In the genomic region with DNA sequence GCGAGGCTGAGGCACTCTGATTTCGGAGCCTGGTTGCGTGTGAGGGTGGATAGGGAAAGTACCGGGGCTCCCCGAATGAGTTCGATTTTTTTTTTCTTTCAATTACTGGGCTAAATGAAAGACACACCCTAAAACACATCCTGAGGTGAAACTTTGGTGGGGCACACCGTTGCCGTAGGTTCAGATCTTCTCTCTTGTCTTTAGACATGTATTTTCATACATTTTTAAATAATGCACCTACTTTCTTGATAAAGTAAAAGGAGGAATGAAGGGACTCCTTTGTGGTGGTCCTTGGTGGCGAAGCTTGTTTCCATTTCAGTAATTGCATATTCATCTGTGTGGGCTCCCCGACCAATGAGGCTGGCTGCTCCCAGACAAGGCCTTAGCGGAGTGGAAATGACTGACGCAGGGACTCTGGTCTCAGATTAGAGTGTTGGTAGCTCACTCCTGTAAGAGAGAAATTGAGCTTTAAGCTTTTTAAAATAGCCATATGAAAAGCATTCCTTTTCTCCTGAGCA, we compare ENCODE assay signal across 8 cellular contexts. TPM values are rescaled to one million over a fixed set of nuclear protein-coding genes. Genes with fewer than 3 reads are reported as not detected.
DNase-seq lines count a peak whose midpoint lies in the region; ATAC-seq and TF ChIP-seq lines count a peak whose summit lies in the region.

No MANE protein-coding gene starts in this region.

- peak; percentile 16 for ATAC-seq in HG02678 (IDR thresholded peaks at IDR 0.05; ENCODE audit: unreplicated experiment)
- peak; percentile 69 for ATAC-seq in activated T-helper 17 cell treated with anti-CD3 and anti-CD28 coated beads, Interleukin-2, amount 50 U/mL, for 72 hours (replicated peaks)
- ATAC-seq in gastroesophageal sphincter = no peak
- ATAC-seq in HG03196 (IDR thresholded peaks at IDR 0.05; ENCODE audit: unreplicated experiment) = no peak

- no peaks in the 10 kb centered on the region for H3K27me3 Mint-ChIP-seq in activated T-helper 17 cell treated with anti-CD3 and anti-CD28 coated beads, Interleukin-2, amount 50 U/mL, for 72 hours

- H3K9ac ChIP-seq in skeletal muscle satellite cell (ENCODE audit: low read depth, low read length) = peak overlapping the region; percentile 96

- peak; percentile 1 for DNase-seq in NCI-H1436 (lab: John Stamatoyannopoulos, UW)
- no peak for DNase-seq in NCI-H1436 treated with DMSO at 0.1 percent for 48 hours (lab: John Stamatoyannopoulos, UW)
- peak; percentile 30 for DNase-seq in NCI-H748 treated with DMSO at 0.1 percent for 48 hours (lab: John Stamatoyannopoulos, UW)

- no peak for TF ChIP-seq POLR2A in gastroesophageal sphincter (IDR thresholded peaks at IDR 0.05)

- H3K27me3 ChIP-seq in gastroesophageal sphincter (no peaks in the 10 kb centered on the region), skeletal muscle satellite cell (ENCODE audit: control insufficient read depth, insufficient read depth, low read length) (no peaks in the 10 kb centered on the region)

- H3K4me1 ChIP-seq in gastroesophageal sphincter (peaks cover 2 to 45% (median 11%) of the 10 kb centered on the region in 3 donors), skeletal muscle satellite cell (ENCODE audit: control insufficient read depth, insufficient read depth, low read length) (peaks cover 27% of the 10 kb centered on the region)

- 2% methylated on average over 8 to 9 of the region's 12 CpGs for WGBS in gastroesophageal sphincter (ENCODE audit: low coverage in 1 of 2), 2 donors

- TF ChIP-seq CTCF in gastroesophageal sphincter (IDR thresholded peaks at IDR 0.05) = no peak

- H3K9me3 Mint-ChIP-seq in activated T-helper 17 cell treated with anti-CD3 and anti-CD28 coated beads, Interleukin-2, amount 50 U/mL, for 72 hours = no peaks in the 10 kb centered on the region

- no peaks in the 10 kb centered on the region for H3K9me3 ChIP-seq in gastroesophageal sphincter
- no peaks in the 10 kb centered on the region for H3K9me3 ChIP-seq in skeletal muscle satellite cell (replicated peaks; ENCODE audit: low read length)

- H3K4me3 Mint-ChIP-seq in activated T-helper 17 cell treated with anti-CD3 and anti-CD28 coated beads, Interleukin-2, amount 50 U/mL, for 72 hours = peak overlapping the region; percentile 95

- peak overlapping the region; percentile 76 for H3K4me2 ChIP-seq in skeletal muscle satellite cell (ENCODE audit: low read length)

- no peak for TF ChIP-seq EP300 in gastroesophageal sphincter (IDR thresholded peaks at IDR 0.05)

- no peaks in the 10 kb centered on the region for H3K36me3 ChIP-seq in gastroesophageal sphincter
- no peaks in the 10 kb centered on the region for H3K36me3 ChIP-seq in skeletal muscle satellite cell (ENCODE audit: insufficient read depth, low read length)

- H3K27ac Mint-ChIP-seq in activated T-helper 17 cell treated with anti-CD3 and anti-CD28 coated beads, Interleukin-2, amount 50 U/mL, for 72 hours = peak overlapping the region; percentile 91

- H3K4me3 ChIP-seq in gastroesophageal sphincter (peak overlapping the region; percentile 66 to 99), skeletal muscle satellite cell (ENCODE audit: low read length) (peak overlapping the region; percentile 96)

- H3K36me3 Mint-ChIP-seq in activated T-helper 17 cell treated with anti-CD3 and anti-CD28 coated beads, Interleukin-2, amount 50 U/mL, for 72 hours (ENCODE audit: low read depth) = peaks cover 42% of the 10 kb centered on the region

- H3K4me1 Mint-ChIP-seq in activated T-helper 17 cell treated with anti-CD3 and anti-CD28 coated beads, Interleukin-2, amount 50 U/mL, for 72 hours = peaks cover 17% of the 10 kb centered on the region

- H3K27ac ChIP-seq in gastroesophageal sphincter = peak overlapping the region; percentile 82 to 100 (median 94)

RNA-seq across cellular contexts. Expression of a gene that starts 0.8 kb away (rescaled TPM):
- 100 to 1,000 TPM in 1 of 2 donors, 10 to 100 TPM in 1; 47.5 to 107 TPM for total RNA-seq in activated T-helper 17 cell treated with anti-CD3 and anti-CD28 coated beads, Interleukin-2, amount 50 U/mL, for 72 hours
- 10 to 100 TPM; 64.5 to 93.5 (median 83.3) TPM for total RNA-seq in gastroesophageal sphincter
- 20.3 and 23.1 TPM in 2 replicates for total RNA-seq in skeletal muscle satellite cell (2012; rRNA removed)

Comparison
In these comparisons a context has a peak if more than half of its experiments do, and no peak if none do; other contexts are left out.
1. ATAC-seq: peak in HG02678 (single experiment) and activated T-helper 17 cell treated with anti-CD3 and anti-CD28 coated beads, Interleukin-2, amount 50 U/mL, for 72 hours (single experiment); none in gastroesophageal sphincter (single experiment) and HG03196 (single experiment).